In genomic region chr1:205091043-205091740, GRCh38 we compare ENCODE assay signal across 24 cellular contexts. TPM values are rescaled to one million over a fixed set of nuclear protein-coding genes. Genes with fewer than 3 reads are reported as not detected.
A peak's percentile ranks its signal among the peaks of the same experiment; 100 is the strongest.
DNase-seq lines count a peak whose midpoint lies in the region; ATAC-seq and TF ChIP-seq lines count a peak whose summit lies in the region.
"Had no signal": no experiment of that assay in that cellular context is flagged by ENCODE, and none has a peak within 500 bp of the region (broad histone marks: within the 10 kb centered on the region; RNA-seq: fewer than 3 reads in every experiment).

No MANE protein-coding gene starts in this region.

- no peak overlapping the region for H2BK5ac ChIP-seq in mesenchymal stem cell (ENCODE audit: low read depth, low read length, poor library complexity, severe bottlenecking)

- no peak overlapping the region for H2BK15ac ChIP-seq in mesenchymal stem cell (ENCODE audit: low read depth, poor library complexity, severe bottlenecking)

- H2BK12ac ChIP-seq in mesenchymal stem cell (ENCODE audit: low read length in 2 of 2): no peak overlapping the region

- no peak overlapping the region for H3K4me2 ChIP-seq in mesenchymal stem cell (ENCODE audit: low read length, poor library complexity, severe bottlenecking)

- H3K18ac ChIP-seq in mesenchymal stem cell (ENCODE audit: low read depth in 1 of 2, low read length in 2 of 2): no peak overlapping the region

- peak in 1 of 2 donors; percentile 74 for DNase-seq in cardiac muscle cell (ENCODE audit: low read depth in 1 of 2, low spot score in 1 of 2)
- no peak for DNase-seq in Right ventricle myocardium superior
- peak; percentile 67 for DNase-seq in cerebellar cortex (ENCODE audit: low spot score)
- DNase-seq in mesenchymal stem cell: peak; percentile 15
- no peak for DNase-seq in NCI-H187 (lab: John Stamatoyannopoulos, UW)
- DNase-seq in activated CD8-positive, alpha-beta memory T cell treated with anti-CD3 and anti-CD28 coated beads, Interleukin-2, amount 50 U/mL, for 48 hours: no peak
- no peak for DNase-seq in MG63
- DNase-seq: activated CD4-positive, alpha-beta T cell treated with anti-CD3 and anti-CD28 coated beads for 48 hours; activated gamma-delta T cell treated with Interleukin-2 at 50 U/mL for 16 hours; aorta; CD4-positive, alpha-beta T cell; DMS79; HCEC 1CT; kidney glomerular epithelial cell; naive thymus-derived CD4-positive, alpha-beta T cell; NCI-H187 treated with DMSO at 0.1 percent for 48 hours; NCI-H446 treated with DMSO at 0.1 percent for 48 hours; RPMI8226; stimulated activated CD4-positive, alpha-beta T cell treated with anti-CD3 and anti-CD28 coated beads, Interleukin-4, amount 100 ng/mL, for 1 hour had no signal

- H3K9me3 ChIP-seq in cardiac muscle cell (ENCODE audit: low read depth) (no peaks in the 10 kb centered on the region), mesenchymal stem cell (ENCODE audit: control insufficient read depth, low read length) (no peaks in the 10 kb centered on the region), MG63 (no peaks in the 10 kb centered on the region)
- H3K9me3 ChIP-seq: gastroesophageal sphincter, vagina had no signal

- no peak overlapping the region for H2AK5ac ChIP-seq in mesenchymal stem cell (ENCODE audit: low read length, severe bottlenecking)

- no peak overlapping the region for H2BK120ac ChIP-seq in mesenchymal stem cell (ENCODE audit: low read depth, low read length)

- TF ChIP-seq CTCF in cardiac muscle cell (IDR thresholded peaks at IDR 0.05; ENCODE audit: low read depth, low read length): peak; percentile 4

- no peak overlapping the region for H3K14ac ChIP-seq in mesenchymal stem cell (ENCODE audit: low read length in 2 of 2)

- H3K27ac ChIP-seq in cardiac muscle cell: no peak overlapping the region
- no peak overlapping the region for H3K27ac ChIP-seq in mesenchymal stem cell (ENCODE audit: low read length, poor library complexity, severe bottlenecking)
- H3K27ac ChIP-seq: gastroesophageal sphincter, parathyroid adenoma, vagina had no signal

- H3K27me3 ChIP-seq in cardiac muscle cell (no peaks in the 10 kb centered on the region), mesenchymal stem cell (ENCODE audit: control insufficient read depth in 1 of 2, insufficient read depth in 1 of 2, low read length in 2 of 2) (no peaks in the 10 kb centered on the region), MG63 (no peaks in the 10 kb centered on the region)
- H3K27me3 ChIP-seq: gastroesophageal sphincter, vagina had no signal

- H4K91ac ChIP-seq in mesenchymal stem cell (ENCODE audit: low read length): no peak overlapping the region

- ATAC-seq in Right ventricle myocardium superior (ENCODE audit: poor library complexity): no peak
- ATAC-seq in HG02623 (IDR thresholded peaks at IDR 0.05; ENCODE audit: unreplicated experiment): no peak
- ATAC-seq: gastroesophageal sphincter; naive thymus-derived CD4-positive, alpha-beta T cell had no signal

- intact Hi-C loops in Right ventricle myocardium superior (cut with DNase I): no loop called here

- no peak overlapping the region for H3K23ac ChIP-seq in mesenchymal stem cell (ENCODE audit: low read length in 2 of 2)

- no peak overlapping the region for H3K9ac ChIP-seq in mesenchymal stem cell (ENCODE audit: low read length)
- H3K9ac ChIP-seq: parathyroid adenoma had no signal

- H2AFZ ChIP-seq in mesenchymal stem cell (ENCODE audit: low read depth, low read length): no peak overlapping the region
- H2AFZ ChIP-seq: parathyroid adenoma had no signal

- 90% methylated on average over 4 of the region's 4 CpGs for WGBS in mesenchymal stem cell

- H3K4ac ChIP-seq in mesenchymal stem cell (ENCODE audit: low read depth in 1 of 2, low read length in 2 of 2): no peak overlapping the region

- no peaks in the 10 kb centered on the region for H3K4me1 ChIP-seq in cardiac muscle cell (ENCODE audit: low read depth)
- H3K4me1 ChIP-seq in mesenchymal stem cell (ENCODE audit: control insufficient read depth, insufficient read depth, low read depth, low read length): no peaks in the 10 kb centered on the region
- H3K4me1 ChIP-seq: gastroesophageal sphincter, parathyroid adenoma, vagina had no signal

- H3K36me3 ChIP-seq in cardiac muscle cell: peaks cover 48% of the 10 kb centered on the region
- peaks cover 21 to 71% of the 10 kb centered on the region in 2 experiments for H3K36me3 ChIP-seq in mesenchymal stem cell (ENCODE audit: control insufficient read depth in 1 of 2, insufficient read depth in 2 of 2, low read depth in 1 of 2, low read length in 2 of 2)
- peaks cover 76% of the 10 kb centered on the region for H3K36me3 ChIP-seq in MG63

- no peak overlapping the region for H4K8ac ChIP-seq in mesenchymal stem cell (ENCODE audit: low read length)

- H3K4me3 ChIP-seq in cardiac muscle cell (no peak overlapping the region), mesenchymal stem cell (ENCODE audit: insufficient read depth in 1 of 2, low read depth in 1 of 2, low read length in 2 of 2) (no peak overlapping the region), MG63 (no peak overlapping the region)
- H3K4me3 ChIP-seq: gastroesophageal sphincter, skin epidermis, vagina had no signal

- H3K79me1 ChIP-seq in mesenchymal stem cell (replicated peaks; ENCODE audit: low read length, poor library complexity, severe bottlenecking): peaks cover 13% of the 10 kb centered on the region

RNA-seq across cellular contexts. Expression of gene TMEM81, which starts 6.9 kb away (rescaled TPM):
- total RNA-seq in cardiac muscle cell: 2.1 and 2.2 TPM in 2 replicates
- polyA plus RNA-seq in cardiac muscle cell: 1.1 and 2.1 TPM in 2 replicates
- 2.7 TPM for total RNA-seq in Right ventricle myocardium superior
- polyA plus RNA-seq in mesenchymal stem cell (2013, experiment 1 of 2): 0.73 TPM
- polyA plus RNA-seq in mesenchymal stem cell (2013, experiment 2 of 2): 0.73 TPM
- 1.6 and 5.1 TPM in 2 replicates for total RNA-seq in MG63 (2014; rRNA removed; shearing (Covaris generic); ENCODE audit: low replicate concordance)

RNA-seq across cellular contexts. Expression of gene RBBP5, which starts 30.6 kb away (rescaled TPM):
- total RNA-seq in cardiac muscle cell (8.1 and 12.4 TPM in 2 replicates), Right ventricle myocardium superior (9.3 TPM)
- 9.2 and 15.0 TPM in 2 replicates for polyA plus RNA-seq in cardiac muscle cell
- 7.9 TPM for polyA plus RNA-seq in mesenchymal stem cell (2013, experiment 1 of 2)
- 7.9 TPM for polyA plus RNA-seq in mesenchymal stem cell (2013, experiment 2 of 2)
- 16.9 and 20.5 TPM in 2 replicates for total RNA-seq in MG63 (2014; rRNA removed; shearing (Covaris generic); ENCODE audit: low replicate concordance)

RNA-seq across cellular contexts. Expression of gene CNTN2, which starts 48.2 kb away (rescaled TPM):
- 0.35 TPM in 1 of 2 replicates, not detected in the other for total RNA-seq in cardiac muscle cell
- polyA plus RNA-seq in cardiac muscle cell: 0.06 TPM in 1 of 2 replicates, not detected in the other
- 0.38 TPM for total RNA-seq in Right ventricle myocardium superior
- not detected for polyA plus RNA-seq in mesenchymal stem cell (2013, experiment 1 of 2)
- polyA plus RNA-seq in mesenchymal stem cell (2013, experiment 2 of 2): not detected
- total RNA-seq in MG63 (2014; rRNA removed; shearing (Covaris generic); ENCODE audit: low replicate concordance): not detected in 2 replicates
- total RNA-seq: CD4-positive, alpha-beta T cell; naive thymus-derived CD4-positive, alpha-beta T cell had no signal
- polyA plus RNA-seq: aorta; naive thymus-derived CD4-positive, alpha-beta T cell had no signal

Comparison
In these comparisons a context has a peak if more than half of its experiments do, and no peak if none do; other contexts are left out.
1. DNase-seq: peak in cerebellar cortex (single experiment) and mesenchymal stem cell (single experiment); none in Right ventricle myocardium superior (single experiment), NCI-H187 (0 of 2), activated CD8-positive, alpha-beta memory T cell treated with anti-CD3 and anti-CD28 coated beads, Interleukin-2, amount 50 U/mL, for 48 hours (single experiment) and MG63 (single experiment).